Comparison of ENCODE assay signal across 12 cellular contexts in genomic region chr4:182978152-182978827, GRCh38.
A peak's percentile ranks its signal among the peaks of the same experiment; 100 is the strongest.
DNase-seq lines count a peak whose midpoint lies in the region; ATAC-seq and TF ChIP-seq lines count a peak whose summit lies in the region.
"Had no signal": no experiment of that assay in that cellular context is flagged by ENCODE, and none has a peak within 500 bp of the region (broad histone marks: within the 10 kb centered on the region; RNA-seq: fewer than 3 reads in every experiment).

No MANE protein-coding gene starts in this region.

- ATAC-seq in GM19043 (IDR thresholded peaks at IDR 0.05; ENCODE audit: low read depth, unreplicated experiment): peak; percentile 60
- ATAC-seq in HG02973 (IDR thresholded peaks at IDR 0.05; ENCODE audit: unreplicated experiment): peak; percentile 79
- ATAC-seq in natural killer cell treated with Interleukin-12 subunit alpha and Interleukin-12 subunit beta and Interleukin-15 and Interleukin-18, amount 100 ng/mL, for 72 hours: no peak
- ATAC-seq in CD8-positive, alpha-beta T cell: no peak
- ATAC-seq: lower lobe of right lung had no signal

- H3K36me3 Mint-ChIP-seq in natural killer cell treated with Interleukin-12 subunit alpha and Interleukin-12 subunit beta and Interleukin-15 and Interleukin-18, amount 100 ng/mL, for 72 hours: no peaks in the 10 kb centered on the region
- no peaks in the 10 kb centered on the region for H3K36me3 Mint-ChIP-seq in CD8-positive, alpha-beta T cell
- H3K36me3 Mint-ChIP-seq: IgD-negative memory B cell had no signal

- CTCF ChIA-PET in CD8-positive, alpha-beta T cell (lab: Charles Lee): no interaction called here

- intact Hi-C loops in CD8-positive, alpha-beta T cell (cut with DNase I, micrococcal nuclease): no loop called here

- H3K27me3 ChIP-seq in SJCRH30: no peaks in the 10 kb centered on the region
- H3K27me3 ChIP-seq in CD8-positive, alpha-beta T cell (ENCODE audit: insufficient read depth, low read length): no peaks in the 10 kb centered on the region

- peak; percentile 28 for DNase-seq in AG10803 (ENCODE audit: low read depth)
- peak; percentile 83 to 85 for DNase-seq in SJCRH30
- no peak for DNase-seq in activated naive CD4-positive, alpha-beta T cell treated with anti-CD3 and anti-CD28 coated beads, Interleukin-2, amount 50 U/mL, for 16 hours
- DNase-seq in natural killer cell treated with Interleukin-12 subunit alpha and Interleukin-12 subunit beta and Interleukin-15 and Interleukin-18, amount 100 ng/mL, for 72 hours (ENCODE audit: low spot score): no peak
- no peak for DNase-seq in putamen (ENCODE audit: low spot score)
- no peak for DNase-seq in CD8-positive, alpha-beta T cell
- DNase-seq: CD4-positive, alpha-beta T cell; lower lobe of right lung had no signal

- no peak for TF ChIP-seq CTCF in AG10803 (conservative IDR thresholded peaks at IDR 0.05; ENCODE audit: low read length)
- no peak for TF ChIP-seq CTCF in CD8-positive, alpha-beta T cell (IDR thresholded peaks at IDR 0.05)

- no peak overlapping the region for H3K4me3 Mint-ChIP-seq in natural killer cell treated with Interleukin-12 subunit alpha and Interleukin-12 subunit beta and Interleukin-15 and Interleukin-18, amount 100 ng/mL, for 72 hours
- no peak overlapping the region for H3K4me3 Mint-ChIP-seq in CD8-positive, alpha-beta T cell
- H3K4me3 Mint-ChIP-seq: CD4-positive, alpha-beta T cell; central memory CD8-positive, alpha-beta T cell; IgD-negative memory B cell had no signal

- H3K9me3 Mint-ChIP-seq in natural killer cell treated with Interleukin-12 subunit alpha and Interleukin-12 subunit beta and Interleukin-15 and Interleukin-18, amount 100 ng/mL, for 72 hours: no peaks in the 10 kb centered on the region
- no peaks in the 10 kb centered on the region for H3K9me3 Mint-ChIP-seq in CD8-positive, alpha-beta T cell
- H3K9me3 Mint-ChIP-seq: CD4-positive, alpha-beta T cell; central memory CD8-positive, alpha-beta T cell had no signal

- H3K27ac Mint-ChIP-seq in natural killer cell treated with Interleukin-12 subunit alpha and Interleukin-12 subunit beta and Interleukin-15 and Interleukin-18, amount 100 ng/mL, for 72 hours: no peak overlapping the region
- no peak overlapping the region for H3K27ac Mint-ChIP-seq in CD8-positive, alpha-beta T cell
- H3K27ac Mint-ChIP-seq: CD4-positive, alpha-beta T cell had no signal

- peaks cover 4% of the 10 kb centered on the region for H3K4me1 ChIP-seq in SJCRH30
- no peaks in the 10 kb centered on the region for H3K4me1 ChIP-seq in CD8-positive, alpha-beta T cell (ENCODE audit: insufficient read depth, low read length)
- H3K4me1 ChIP-seq: lower lobe of right lung had no signal

- peaks cover 0 to 4% of the 10 kb centered on the region in 2 donors for H3K4me1 Mint-ChIP-seq in natural killer cell treated with Interleukin-12 subunit alpha and Interleukin-12 subunit beta and Interleukin-15 and Interleukin-18, amount 100 ng/mL, for 72 hours (ENCODE audit: low read depth in 2 of 2)
- H3K4me1 Mint-ChIP-seq in CD8-positive, alpha-beta T cell (ENCODE audit: low read depth): no peaks in the 10 kb centered on the region
- H3K4me1 Mint-ChIP-seq: central memory CD8-positive, alpha-beta T cell had no signal

- peak overlapping the region; percentile 70 for H3K27ac ChIP-seq in SJCRH30
- H3K27ac ChIP-seq in CD8-positive, alpha-beta T cell (ENCODE audit: low read depth, low read length): no peak overlapping the region
- H3K27ac ChIP-seq: lower lobe of right lung had no signal

- peaks cover 28 to 51% of the 10 kb centered on the region in 2 donors for H3K27me3 Mint-ChIP-seq in natural killer cell treated with Interleukin-12 subunit alpha and Interleukin-12 subunit beta and Interleukin-15 and Interleukin-18, amount 100 ng/mL, for 72 hours
- H3K27me3 Mint-ChIP-seq in CD8-positive, alpha-beta T cell (ENCODE audit: low read depth): peaks cover 25% of the 10 kb centered on the region

- H3K9me3 ChIP-seq in SJCRH30 (replicated peaks): no peaks in the 10 kb centered on the region
- no peaks in the 10 kb centered on the region for H3K9me3 ChIP-seq in CD8-positive, alpha-beta T cell (ENCODE audit: low read length)
- H3K9me3 ChIP-seq: lower lobe of right lung had no signal

- POLR2A ChIA-PET in CD8-positive, alpha-beta T cell (lab: Charles Lee): no interaction called here

- no peak overlapping the region for H3K4me3 ChIP-seq in AG10803 (ENCODE audit: low read length)
- H3K4me3 ChIP-seq in SJCRH30: no peak overlapping the region
- H3K4me3 ChIP-seq in CD8-positive, alpha-beta T cell (ENCODE audit: low read depth, low read length): no peak overlapping the region
- H3K4me3 ChIP-seq: lower lobe of right lung had no signal

- no peaks in the 10 kb centered on the region for H3K36me3 ChIP-seq in SJCRH30
- no peaks in the 10 kb centered on the region for H3K36me3 ChIP-seq in CD8-positive, alpha-beta T cell (ENCODE audit: insufficient read depth, low read length)
- H3K36me3 ChIP-seq: lower lobe of right lung had no signal

Comparison
In these comparisons a context has a peak if more than half of its experiments do, and no peak if none do; other contexts are left out.
1. DNase-seq: peak in AG10803 (single experiment) and SJCRH30 (2 of 2); none in activated naive CD4-positive, alpha-beta T cell treated with anti-CD3 and anti-CD28 coated beads, Interleukin-2, amount 50 U/mL, for 16 hours (single experiment), natural killer cell treated with Interleukin-12 subunit alpha and Interleukin-12 subunit beta and Interleukin-15 and Interleukin-18, amount 100 ng/mL, for 72 hours (single experiment), putamen (single experiment) and CD8-positive, alpha-beta T cell (0 of 7).
2. ATAC-seq: peak in GM19043 (single experiment) and HG02973 (single experiment); none in natural killer cell treated with Interleukin-12 subunit alpha and Interleukin-12 subunit beta and Interleukin-15 and Interleukin-18, amount 100 ng/mL, for 72 hours (0 of 2) and CD8-positive, alpha-beta T cell (single experiment).